ENCODE assay signal across 10 cellular contexts in the genomic region with DNA sequence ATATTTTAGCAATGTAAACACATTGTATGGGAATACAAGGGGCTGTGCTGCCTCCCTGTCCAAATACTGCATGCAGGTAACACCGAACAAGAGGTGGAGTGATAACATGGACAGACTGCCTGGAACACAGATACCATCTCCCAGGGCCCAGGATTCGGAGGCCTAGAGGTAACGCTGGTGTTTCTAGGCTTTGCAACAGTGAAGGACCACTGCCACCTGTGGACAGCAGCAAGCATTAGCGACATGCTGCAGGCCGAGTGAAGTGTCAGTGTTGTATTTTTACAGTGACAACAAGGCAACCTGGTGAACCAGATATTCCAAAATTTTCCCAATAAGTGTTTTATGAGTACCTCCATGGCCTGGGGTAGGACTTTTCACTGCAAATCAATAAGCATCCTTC.
DNase-seq lines count a peak whose midpoint lies in the region; TF ChIP-seq lines count a peak whose summit lies in the region.
"Had no signal": no experiment of that assay in that cellular context is flagged by ENCODE, and none has a peak within 500 bp of the region (broad histone marks: within the 10 kb centered on the region; RNA-seq: fewer than 3 reads in every experiment).

No MANE protein-coding gene starts in this region.

- H3K36me3 Mint-ChIP-seq in nephron (ENCODE audit: low read depth) = no peaks in the 10 kb centered on the region

- no peak overlapping the region for H3K4me3 Mint-ChIP-seq in nephron
- H3K4me3 Mint-ChIP-seq: stimulated activated naive CD8-positive, alpha-beta T cell treated with anti-CD3 and anti-CD28 coated beads, Interleukin-15, Interleukin-2, amounts not matched to agents 100 ng/mL and 50 ng/mL, for 24 hours had no signal

- peaks cover 7% of the 10 kb centered on the region for H3K27me3 Mint-ChIP-seq in nephron (ENCODE audit: low read depth)
- H3K27me3 Mint-ChIP-seq: stimulated activated naive CD8-positive, alpha-beta T cell treated with anti-CD3 and anti-CD28 coated beads, Interleukin-15, Interleukin-2, amounts not matched to agents 100 ng/mL and 50 ng/mL, for 24 hours had no signal

- H3K27ac Mint-ChIP-seq in nephron = no peak overlapping the region
- H3K27ac Mint-ChIP-seq: stimulated activated naive CD8-positive, alpha-beta T cell treated with anti-CD3 and anti-CD28 coated beads, Interleukin-15, Interleukin-2, amounts not matched to agents 100 ng/mL and 50 ng/mL, for 24 hours had no signal

- TF ChIP-seq EP300 in Ishikawa (IDR thresholded peaks at IDR 0.05; ENCODE audit: borderline replicate concordance) = no peak

- peaks cover 4% of the 10 kb centered on the region for H3K9me3 Mint-ChIP-seq in nephron
- H3K9me3 Mint-ChIP-seq: stimulated activated naive CD8-positive, alpha-beta T cell treated with anti-CD3 and anti-CD28 coated beads, Interleukin-15, Interleukin-2, amounts not matched to agents 100 ng/mL and 50 ng/mL, for 24 hours had no signal

- H3K4me1 Mint-ChIP-seq in nephron = peaks cover 21% of the 10 kb centered on the region

- DNase-seq in NCI-H1105 treated with DMSO at 0.1 percent for 48 hours (lab: John Stamatoyannopoulos, UW) (peak; percentile 8), NCI-H1105 (lab: John Stamatoyannopoulos, UW) (no peak), cerebellar cortex (ENCODE audit: low spot score) (peak; percentile 3), kidney glomerular epithelial cell (lab: John Stamatoyannopoulos, UW) (no peak), NCI-H2081 (lab: John Stamatoyannopoulos, UW) (no peak)
- DNase-seq in activated effector memory CD4-positive, alpha-beta T cell treated with anti-CD3 and anti-CD28 coated beads, Interleukin-2, amount 50 U/mL, for 16 hours = no peak
- DNase-seq: ACHN had no signal

- TF ChIP-seq RAD21 in Ishikawa (IDR thresholded peaks at IDR 0.05; ENCODE audit: low read depth) = peak; percentile 41; the same call in 1 of the 2 replicates

- peak; percentile 44 to 57 (median 50) for TF ChIP-seq CTCF in nephron (IDR thresholded peaks at IDR 0.05; ENCODE audit: unreplicated experiment in 3 of 3)

TF ChIP-seq in Ishikawa, 13 proteins besides CTCF, POLR2A, EP300 and RAD21:
- TF ChIP-seq TAF1 (IDR thresholded peaks at IDR 0.05; ENCODE audit: low read depth) (no peak), TCF12 (IDR thresholded peaks at IDR 0.05; ENCODE audit: low read depth) (no peak), EGR1 (IDR thresholded peaks at IDR 0.05) (no peak), YY1 (IDR thresholded peaks at IDR 0.05; ENCODE audit: low read depth) (no peak), CEBPB (IDR thresholded peaks at IDR 0.05) (no peak), FOXM1 (IDR thresholded peaks at IDR 0.05; ENCODE audit: borderline replicate concordance, low read depth) (no peak), CREB1 (IDR thresholded peaks at IDR 0.05; ENCODE audit: low read depth) (no peak), NFIC (IDR thresholded peaks at IDR 0.05) (no peak), TEAD4 (IDR thresholded peaks at IDR 0.05) (no peak), ZBTB7A (IDR thresholded peaks at IDR 0.05; ENCODE audit: low read depth) (no peak)
- TF ChIP-seq, protein P1, sequence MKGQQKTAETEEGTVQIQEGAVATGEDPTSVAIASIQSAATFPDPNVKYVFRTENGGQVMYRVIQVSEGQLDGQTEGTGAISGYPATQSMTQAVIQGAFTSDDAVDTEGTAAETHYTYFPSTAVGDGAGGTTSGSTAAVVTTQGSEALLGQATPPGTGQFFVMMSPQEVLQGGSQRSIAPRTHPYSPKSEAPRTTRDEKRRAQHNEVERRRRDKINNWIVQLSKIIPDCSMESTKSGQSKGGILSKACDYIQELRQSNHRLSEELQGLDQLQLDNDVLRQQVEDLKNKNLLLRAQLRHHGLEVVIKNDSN (IDR thresholded peaks at IDR 0.05) = no peak
- TF ChIP-seq, protein P2, sequence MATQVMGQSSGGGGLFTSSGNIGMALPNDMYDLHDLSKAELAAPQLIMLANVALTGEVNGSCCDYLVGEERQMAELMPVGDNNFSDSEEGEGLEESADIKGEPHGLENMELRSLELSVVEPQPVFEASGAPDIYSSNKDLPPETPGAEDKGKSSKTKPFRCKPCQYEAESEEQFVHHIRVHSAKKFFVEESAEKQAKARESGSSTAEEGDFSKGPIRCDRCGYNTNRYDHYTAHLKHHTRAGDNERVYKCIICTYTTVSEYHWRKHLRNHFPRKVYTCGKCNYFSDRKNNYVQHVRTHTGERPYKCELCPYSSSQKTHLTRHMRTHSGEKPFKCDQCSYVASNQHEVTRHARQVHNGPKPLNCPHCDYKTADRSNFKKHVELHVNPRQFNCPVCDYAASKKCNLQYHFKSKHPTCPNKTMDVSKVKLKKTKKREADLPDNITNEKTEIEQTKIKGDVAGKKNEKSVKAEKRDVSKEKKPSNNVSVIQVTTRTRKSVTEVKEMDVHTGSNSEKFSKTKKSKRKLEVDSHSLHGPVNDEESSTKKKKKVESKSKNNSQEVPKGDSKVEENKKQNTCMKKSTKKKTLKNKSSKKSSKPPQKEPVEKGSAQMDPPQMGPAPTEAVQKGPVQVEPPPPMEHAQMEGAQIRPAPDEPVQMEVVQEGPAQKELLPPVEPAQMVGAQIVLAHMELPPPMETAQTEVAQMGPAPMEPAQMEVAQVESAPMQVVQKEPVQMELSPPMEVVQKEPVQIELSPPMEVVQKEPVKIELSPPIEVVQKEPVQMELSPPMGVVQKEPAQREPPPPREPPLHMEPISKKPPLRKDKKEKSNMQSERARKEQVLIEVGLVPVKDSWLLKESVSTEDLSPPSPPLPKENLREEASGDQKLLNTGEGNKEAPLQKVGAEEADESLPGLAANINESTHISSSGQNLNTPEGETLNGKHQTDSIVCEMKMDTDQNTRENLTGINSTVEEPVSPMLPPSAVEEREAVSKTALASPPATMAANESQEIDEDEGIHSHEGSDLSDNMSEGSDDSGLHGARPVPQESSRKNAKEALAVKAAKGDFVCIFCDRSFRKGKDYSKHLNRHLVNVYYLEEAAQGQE (IDR thresholded peaks at IDR 0.05; ENCODE audit: low read depth) = no peak
- TF ChIP-seq, protein P3, sequence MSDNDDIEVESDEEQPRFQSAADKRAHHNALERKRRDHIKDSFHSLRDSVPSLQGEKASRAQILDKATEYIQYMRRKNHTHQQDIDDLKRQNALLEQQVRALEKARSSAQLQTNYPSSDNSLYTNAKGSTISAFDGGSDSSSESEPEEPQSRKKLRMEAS (IDR thresholded peaks at IDR 0.05) = no peak

Comparison
In these comparisons a context has a peak if more than half of its experiments do, and no peak if none do; other contexts are left out.
1. DNase-seq: peak in NCI-H1105 treated with DMSO at 0.1 percent for 48 hours (single experiment) and cerebellar cortex (single experiment); none in NCI-H1105 (single experiment), kidney glomerular epithelial cell (single experiment), NCI-H2081 (0 of 2) and activated effector memory CD4-positive, alpha-beta T cell treated with anti-CD3 and anti-CD28 coated beads, Interleukin-2, amount 50 U/mL, for 16 hours (single experiment).